Comparison of ENCODE assay signal across 12 cellular contexts in the genomic region with DNA sequence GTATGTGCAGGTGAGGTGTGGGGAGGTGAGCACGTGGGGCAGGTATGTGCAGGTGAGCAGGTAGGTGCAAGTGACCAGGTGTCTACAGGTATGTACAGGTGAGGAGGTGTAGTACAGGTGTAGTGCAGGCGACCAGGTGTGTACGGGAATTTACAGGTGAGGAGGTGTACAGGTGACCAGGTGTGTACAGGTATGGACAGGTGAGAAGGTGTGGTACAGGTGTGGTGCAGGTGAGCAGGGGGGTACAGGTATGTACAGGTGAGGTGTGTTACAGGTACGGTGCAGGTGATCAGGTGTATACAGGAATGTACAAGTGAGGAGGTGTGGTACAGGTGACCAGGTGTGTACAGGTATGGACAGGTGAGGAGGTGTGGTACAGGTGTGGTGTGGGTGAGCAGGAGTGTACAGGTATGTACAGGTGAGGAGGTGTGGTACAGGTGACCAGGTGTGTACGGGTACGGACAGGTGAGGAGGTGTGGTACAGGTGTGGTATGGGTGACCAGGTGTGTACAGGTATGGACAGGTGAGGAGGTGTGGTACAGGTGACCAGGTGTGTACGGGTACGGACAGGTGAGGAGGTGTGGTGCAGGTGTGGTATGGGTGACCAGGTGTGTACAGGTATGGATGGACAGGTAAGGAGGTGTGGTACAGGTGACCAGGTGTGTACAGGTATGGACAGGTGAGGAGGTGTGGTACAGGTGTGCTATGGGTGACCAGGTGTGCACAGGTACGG. TPM values are rescaled to one million over a fixed set of nuclear protein-coding genes. Genes with fewer than 3 reads are reported as not detected.
DNase-seq lines count a peak whose midpoint lies in the region; ATAC-seq, FAIRE-seq and TF ChIP-seq lines count a peak whose summit lies in the region.
"Had no signal": no experiment of that assay in that cellular context is flagged by ENCODE, and none has a peak within 500 bp of the region (broad histone marks: within the 10 kb centered on the region; RNA-seq: fewer than 3 reads in every experiment).

No MANE protein-coding gene starts in this region.

- no peak for TF ChIP-seq RAD21 in A549 (conservative IDR thresholded peaks at IDR 0.05 in 1 of 2, IDR thresholded peaks at IDR 0.05 in 1 of 2)

- POLR2A ChIA-PET in A549 (lab: Yijun Ruan, JAX): no interaction called here

- no peak overlapping the region for H3K27ac ChIP-seq in A549
- H3K27ac ChIP-seq: cardiac muscle cell had no signal

- in situ Hi-C loops in astrocyte of the spinal cord (cut with HindIII; ENCODE audit: low sequenced_read_pairs): no loop called here

- H3K4me1 ChIP-seq in A549: no peaks in the 10 kb centered on the region

- no peak for DNase-seq in A549 (ENCODE audit: low read depth in 1 of 2, low spot score in 1 of 2)
- no peak for DNase-seq in GM12891 (ENCODE audit: insufficient read length, low spot score)
- peak; percentile 45 for DNase-seq in astrocyte of the spinal cord (ENCODE audit: low read depth, low spot score)
- DNase-seq in immature natural killer cell: peak in 2 of 3 donors; percentile 19 to 21
- no peak for DNase-seq in NCI-H526 treated with DMSO at 0.1 percent for 48 hours (lab: John Stamatoyannopoulos, UW)
- no peak for DNase-seq in NCI-H510A treated with DMSO at 0.1 percent for 48 hours (lab: John Stamatoyannopoulos, UW)
- no peak for DNase-seq in HT-29 (ENCODE audit: low spot score)
- DNase-seq: CD8-positive, alpha-beta T cell had no signal

- H3K36me3 Mint-ChIP-seq in immature natural killer cell: peaks cover 0 to 6% (median 0%) of the 10 kb centered on the region in 3 donors

- peaks cover 13 to 34% (median 17%) of the 10 kb centered on the region in 3 donors for H3K27me3 Mint-ChIP-seq in immature natural killer cell (ENCODE audit: low read depth in 3 of 3)

- H3K4me3 ChIP-seq in A549 (no peak overlapping the region), astrocyte of the spinal cord (ENCODE audit: low read depth, low read length) (no peak overlapping the region)
- H3K4me3 ChIP-seq: cardiac muscle cell had no signal

- no peaks in the 10 kb centered on the region for H3K9me3 Mint-ChIP-seq in immature natural killer cell
- H3K9me3 Mint-ChIP-seq: CD8-positive, alpha-beta T cell had no signal

- 82% methylated on average over 9 of the region's 9 CpGs for WGBS in A549 (ENCODE audit: missing lambda C conversion rate)

- no peaks in the 10 kb centered on the region for H3K9me3 ChIP-seq in A549

- H3K4me3 Mint-ChIP-seq in immature natural killer cell: peak overlapping the region in 2 of 5 donors; percentile 32 to 77
- H3K4me3 Mint-ChIP-seq: CD8-positive, alpha-beta T cell had no signal

- peak overlapping the region in 5 of 6 donors; percentile 15 to 94 (median 29) for H3K27ac Mint-ChIP-seq in immature natural killer cell
- H3K27ac Mint-ChIP-seq: CD8-positive, alpha-beta T cell had no signal

- TF ChIP-seq CTCF in A549 (IDR thresholded peaks at IDR 0.05) (no peak), astrocyte of the spinal cord (IDR thresholded peaks at IDR 0.05; ENCODE audit: low read depth, low read length) (no peak)

- TF ChIP-seq POLR2A in A549 (IDR thresholded peaks at IDR 0.05; ENCODE audit: low read length) (no peak), GM12891 (IDR thresholded peaks at IDR 0.05; ENCODE audit: low read depth, low read length) (no peak)

- peaks cover 0 to 2% of the 10 kb centered on the region in 2 donors for H3K4me1 Mint-ChIP-seq in immature natural killer cell

- TF ChIP-seq EP300 in A549 (IDR thresholded peaks at IDR 0.05): no peak

- ATAC-seq in A549 (0 out of 6 replicates have a peak, but pooled peaks of 1 of the 2 experiments have one; percentile 16), HG03520 (IDR thresholded peaks at IDR 0.05; ENCODE audit: unreplicated experiment) (no peak)
- ATAC-seq: activated CD4-positive, CD25-positive, alpha-beta regulatory T cell treated with anti-CD3 and anti-CD28 coated beads, Interleukin-2, amount 50 U/mL, for 24 hours; CD8-positive, alpha-beta T cell had no signal

- no peak for FAIRE-seq in A549 (lab: Jason Lieb, UNC)
- peak; percentile 93 for FAIRE-seq in GM12891 (lab: Jason Lieb, UNC)

- no peak overlapping the region for H3K4me2 ChIP-seq in A549

- CTCF ChIA-PET in A549 (lab: Yijun Ruan, JAX): interaction anchor here (1.8 kb wide), 1 partner anchor 12 kb away, joined by 7 read pairs; no protein-coding TSS in a partner anchor

TF ChIP-seq in A549, 52 proteins besides CTCF, POLR2A, EP300 and RAD21:
- TF ChIP-seq HDAC2 (IDR thresholded peaks at IDR 0.05): peak; percentile 76
- no peak for TF ChIP-seq FOSL2 (IDR thresholded peaks at IDR 0.05)
- TF ChIP-seq FOSL2 (CRISPR knock-in tag; IDR thresholded peaks at IDR 0.05): no peak
- peak; percentile 16 for TF ChIP-seq ZFP36 (IDR thresholded peaks at IDR 0.05; ENCODE audit: borderline replicate concordance, partially characterized antibody)
- TF ChIP-seq HOXB13 (CRISPR knock-in tag; IDR thresholded peaks at IDR 0.05; ENCODE audit: low read depth): no peak

TF ChIP-seq in GM12891, 5 proteins besides CTCF, POLR2A, EP300 and RAD21:
- TF ChIP-seq SPI1 (IDR thresholded peaks at IDR 0.05; ENCODE audit: low read depth, low read length) (no peak), POLR2AphosphoS5 (IDR thresholded peaks at IDR 0.05; ENCODE audit: low read depth, low read length) (no peak), POU2F2 (IDR thresholded peaks at IDR 0.05; ENCODE audit: low read depth, low read length) (no peak), TAF1 (IDR thresholded peaks at IDR 0.05; ENCODE audit: low read depth, low read length) (no peak), PAX5 (IDR thresholded peaks at IDR 0.05; ENCODE audit: insufficient read depth, low read length, severe bottlenecking) (no peak)
TF ChIP-seq in GM12891: peak in this region for 0.

RNA-seq across cellular contexts. Expression of gene DBNDD1, which starts 12.8 kb away (rescaled TPM):
- polyA plus RNA-seq in A549 (2011; rRNA removed) (23.0 and 24.2 TPM in 2 replicates), A549 (2017; fragmentation: RNase III; extraction: RNeasy Plus Mini Kit Qiagen cat#74134 plus additional on column Dnase treatment) (39.9 to 44.7 TPM (median 43.8 TPM) in 3 replicates), immature natural killer cell (not detected)
- 42.2 and 63.0 TPM in 2 replicates for polyA plus RNA-seq in A549 (2012; cell fraction: cytosol; rRNA removed)
- polyA plus RNA-seq in A549 (2012; cell fraction: nucleus; rRNA removed): 31.6 and 38.3 TPM in 2 replicates
- polyA minus RNA-seq in A549 (2011; rRNA and poly(A)+ RNA removed): 19.8 and 20.2 TPM in 2 replicates
- 5.0 TPM for polyA plus RNA-seq in GM12891 (2012; ENCODE audit: low read depth, missing spikeins)
- total RNA-seq in HT-29 (2014; rRNA removed; shearing (Covaris generic)): 15.8 and 19.9 TPM in 2 replicates

RNA-seq across cellular contexts. Expression of gene PRDM7, which starts 45.0 kb away (rescaled TPM):
- polyA plus RNA-seq in A549 (2011; rRNA removed): not detected in 2 replicates
- not detected in 2 replicates for polyA plus RNA-seq in A549 (2012; cell fraction: cytosol; rRNA removed)
- not detected in 2 replicates for polyA plus RNA-seq in A549 (2012; cell fraction: nucleus; rRNA removed)
- not detected in 3 replicates for polyA plus RNA-seq in A549 (2017; fragmentation: RNase III; extraction: RNeasy Plus Mini Kit Qiagen cat#74134 plus additional on column Dnase treatment)
- polyA minus RNA-seq in A549 (2011; rRNA and poly(A)+ RNA removed): not detected in 2 replicates
- 0.13 TPM for polyA plus RNA-seq in GM12891 (2012; ENCODE audit: low read depth, missing spikeins)
- polyA plus RNA-seq in immature natural killer cell: not detected
- total RNA-seq in HT-29 (2014; rRNA removed; shearing (Covaris generic)): not detected in 2 replicates
- total RNA-seq: cardiac muscle cell; CD8-positive, alpha-beta T cell had no signal
- polyA plus RNA-seq: cardiac muscle cell, neural cell had no signal

Comparison
In these comparisons a context has a peak if more than half of its experiments do, and no peak if none do; other contexts are left out.
1. DNase-seq: peak in astrocyte of the spinal cord (single experiment) and immature natural killer cell (2 of 3); none in A549 (0 of 2), GM12891 (single experiment), NCI-H526 treated with DMSO at 0.1 percent for 48 hours (single experiment), NCI-H510A treated with DMSO at 0.1 percent for 48 hours (single experiment) and HT-29 (single experiment).
2. RNA of gene DBNDD1, which starts 12.8 kb away (polyA plus RNA-seq): 23.0 to 63.0 TPM in A549; not detected in immature natural killer cell; every median in the first group is over 10 times any median in the second.